Comparison of ENCODE assay signal across 6 cellular contexts in genomic region chr11:64359712-64360402, GRCh38. TPM values are rescaled to one million over a fixed set of nuclear protein-coding genes. Genes with fewer than 3 reads are reported as not detected.
DNase-seq lines count a peak whose midpoint lies in the region; ATAC-seq, FAIRE-seq and TF ChIP-seq lines count a peak whose summit lies in the region.

No MANE protein-coding gene starts in this region.

- H3K9ac ChIP-seq in MM.1S (ENCODE audit: low read length) (peak overlapping the region; percentile 89; the same call in 1 of the 2 replicates), colonic mucosa (ENCODE audit: low read depth in 2 of 2, low read length in 2 of 2) (peak overlapping the region; percentile 97 to 99), trophoblast cell (ENCODE audit: low read length) (no peak overlapping the region)

- TF ChIP-seq EP300 in A549 (IDR thresholded peaks at IDR 0.05): no peak

- H2BK120ac ChIP-seq in trophoblast cell (ENCODE audit: insufficient read depth, low read length, poor library complexity): no peak overlapping the region

- DNase-seq in A549 (ENCODE audit: low read depth in 1 of 2, low spot score in 1 of 2) (no peak), MM.1S (no peak), colonic mucosa (no peak), trophoblast cell (peak; percentile 52 to 69)

- H4K91ac ChIP-seq in trophoblast cell (ENCODE audit: low read depth, low read length): peak overlapping the region; percentile 98

- H4K8ac ChIP-seq in trophoblast cell (ENCODE audit: low read depth, low read length): no peak overlapping the region

- peak overlapping the region; percentile 87 for H3K4me2 ChIP-seq in A549
- H3K4me2 ChIP-seq in MM.1S (ENCODE audit: low read depth, low read length): peak overlapping the region; percentile 99
- H3K4me2 ChIP-seq in trophoblast cell (ENCODE audit: low read length): peak overlapping the region; percentile 90

- H2AFZ ChIP-seq in MM.1S (ENCODE audit: low read length): peak overlapping the region; percentile 98
- H2AFZ ChIP-seq in trophoblast cell (ENCODE audit: insufficient read depth, low read length, poor library complexity): no peak overlapping the region

- H3K9me2 ChIP-seq in MM.1S (replicated peaks; ENCODE audit: insufficient read depth, low read length): no peaks in the 10 kb centered on the region

- no peak for TF ChIP-seq RAD21 in A549 (conservative IDR thresholded peaks at IDR 0.05 in 1 of 2, IDR thresholded peaks at IDR 0.05 in 1 of 2)

- CTCF ChIA-PET in A549 (lab: Yijun Ruan, JAX): interaction anchor here (0.6 to 33.9 kb wide), 10 partner anchors 11 to 329 kb away, joined by 3 to 996 read pairs (median 3); partner anchors contain the start of genes CATSPERZ, ESRRA, PRDX5 and TRMT112

- WGBS in A549 (ENCODE audit: missing lambda C conversion rate): 81% methylated on average over 31 of the region's 35 CpGs
- no CpG with 5 or more reads among the region's 35 CpGs for WGBS in trophoblast cell (ENCODE audit: extremely low coverage, insufficient coverage, insufficient read length)

- no peak for ATAC-seq in A549
- ATAC-seq in HG03571 (IDR thresholded peaks at IDR 0.05; ENCODE audit: unreplicated experiment): no peak
- ATAC-seq in HG02938 (IDR thresholded peaks at IDR 0.05; ENCODE audit: unreplicated experiment): no peak

- peak overlapping the region; percentile 73 for H3K4me3 ChIP-seq in A549
- peak overlapping the region; percentile 97 for H3K4me3 ChIP-seq in MM.1S (ENCODE audit: low read length)
- H3K4me3 ChIP-seq in colonic mucosa: peak overlapping the region; percentile 93
- peak overlapping the region; percentile 93 for H3K4me3 ChIP-seq in trophoblast cell (ENCODE audit: low read depth, low read length)

- no peak for FAIRE-seq in A549 (lab: Jason Lieb, UNC)

- peak overlapping the region; percentile 96 for H3K4ac ChIP-seq in trophoblast cell (ENCODE audit: low read depth, low read length)

- no peak overlapping the region for H2AK5ac ChIP-seq in trophoblast cell (ENCODE audit: low read length)

- H3K36me3 ChIP-seq in MM.1S (replicated peaks; ENCODE audit: insufficient read depth, low read length) (no peaks in the 10 kb centered on the region; the same call in 1 of the 2 replicates), colonic mucosa (no peaks in the 10 kb centered on the region), trophoblast cell (ENCODE audit: control insufficient read depth in 1 of 2, insufficient read depth in 2 of 2, low read length in 2 of 2) (peaks cover 27 to 35% of the 10 kb centered on the region in 2 experiments)

- no peak for TF ChIP-seq CTCF in A549 (IDR thresholded peaks at IDR 0.05)
- TF ChIP-seq CTCF in MM.1S (IDR thresholded peaks at IDR 0.05; ENCODE audit: low read length): no peak
- no peak for TF ChIP-seq CTCF in colonic mucosa (IDR thresholded peaks at IDR 0.05)

- no peak overlapping the region for H3K14ac ChIP-seq in trophoblast cell (ENCODE audit: low read length)

- H3K4me1 ChIP-seq in A549 (peaks cover 43% of the 10 kb centered on the region), MM.1S (ENCODE audit: low read length) (peaks cover 13% of the 10 kb centered on the region), colonic mucosa (peaks cover 23% of the 10 kb centered on the region), trophoblast cell (ENCODE audit: control insufficient read depth in 1 of 2, insufficient read depth in 2 of 2, low read length in 2 of 2) (peaks cover 35 to 41% of the 10 kb centered on the region in 2 experiments)

- peak overlapping the region; percentile 89 for H2BK5ac ChIP-seq in trophoblast cell (ENCODE audit: low read depth, low read length, poor library complexity)

- peaks cover 29% of the 10 kb centered on the region for H3K79me1 ChIP-seq in trophoblast cell (ENCODE audit: low read length)

- H3K27ac ChIP-seq in A549 (peak overlapping the region; percentile 86 to 98), MM.1S (ENCODE audit: low read length) (no peak overlapping the region), colonic mucosa (no peak overlapping the region), trophoblast cell (ENCODE audit: low read depth, low read length) (no peak overlapping the region)

- H3K9me3 ChIP-seq in A549 (no peaks in the 10 kb centered on the region), MM.1S (replicated peaks; ENCODE audit: insufficient read depth, low read length) (no peaks in the 10 kb centered on the region), colonic mucosa (no peaks in the 10 kb centered on the region), trophoblast cell (ENCODE audit: insufficient read depth, low read depth, low read length) (peaks cover 3% of the 10 kb centered on the region)

- no peak overlapping the region for H2BK12ac ChIP-seq in trophoblast cell (ENCODE audit: low read length)

- H3K79me2 ChIP-seq in MM.1S (ENCODE audit: low read length) (peaks cover 13% of the 10 kb centered on the region), trophoblast cell (ENCODE audit: control insufficient read depth, insufficient read depth, low read length, poor library complexity) (peaks cover 11% of the 10 kb centered on the region)

- intact Hi-C loops in colonic mucosa (cut with DNase I): loop anchor here (5.0 kb wide), 1 partner anchor 43 kb away; the partner anchor contains the start of genes PRDX5 and TRMT112

- no peaks in the 10 kb centered on the region for H3F3A ChIP-seq in MM.1S (ENCODE audit: insufficient read depth, low read length)

- H4K12ac ChIP-seq in trophoblast cell (ENCODE audit: low read depth, low read length): no peak overlapping the region

- H3K23ac ChIP-seq in trophoblast cell (ENCODE audit: low read length): no peak overlapping the region

- peak overlapping the region; percentile 89 for H3K18ac ChIP-seq in trophoblast cell (ENCODE audit: low read length)

- H4K20me1 ChIP-seq in MM.1S (ENCODE audit: insufficient read depth, low read length): no peaks in the 10 kb centered on the region

- POLR2A ChIA-PET in A549 (lab: Yijun Ruan, JAX): interaction anchor here (0.7 to 0.9 kb wide), 2 partner anchors 28 to 42 kb away, joined by 3 to 5 read pairs; partner anchors contain the start of genes PRDX5 and TRMT112

- TF ChIP-seq POLR2A in A549 (IDR thresholded peaks at IDR 0.05; ENCODE audit: low read length): no peak

- H3K27me3 ChIP-seq in MM.1S (replicated peaks; ENCODE audit: insufficient read depth, low read length) (no peaks in the 10 kb centered on the region), colonic mucosa (no peaks in the 10 kb centered on the region), trophoblast cell (ENCODE audit: insufficient read depth, low read length) (no peaks in the 10 kb centered on the region)

TF ChIP-seq in A549, 52 proteins besides CTCF, POLR2A, EP300 and RAD21:
- no peak for TF ChIP-seq RNF2 (IDR thresholded peaks at IDR 0.05; ENCODE audit: borderline replicate concordance, low read depth)

RNA-seq across cellular contexts. Expression of gene RPS6KA4, which starts 0.9 kb away (rescaled TPM):
- polyA plus RNA-seq in A549 (2011; rRNA removed): 19.1 and 21.4 TPM in 2 replicates
- 39.3 and 53.0 TPM in 2 replicates for polyA plus RNA-seq in A549 (2012; cell fraction: cytosol; rRNA removed)
- polyA plus RNA-seq in A549 (2012; cell fraction: nucleus; rRNA removed): 69.4 and 106 TPM in 2 replicates
- polyA plus RNA-seq in A549 (2017; fragmentation: RNase III; extraction: RNeasy Plus Mini Kit Qiagen cat#74134 plus additional on column Dnase treatment): 34.5 to 40.4 TPM (median 35.9 TPM) in 3 replicates
- 29.3 and 30.1 TPM in 2 replicates for polyA minus RNA-seq in A549 (2011; rRNA and poly(A)+ RNA removed)
- 10 to 100 TPM; 28.9 to 59.1 TPM for total RNA-seq in colonic mucosa
- 23.3 and 25.4 TPM in 2 replicates for polyA plus RNA-seq in trophoblast cell (2013)

RNA-seq across cellular contexts. Expression of gene CCDC88B, which starts 19.9 kb away (rescaled TPM):
- polyA plus RNA-seq in A549 (2011; rRNA removed) (4.8 and 5.7 TPM in 2 replicates), A549 (2017; fragmentation: RNase III; extraction: RNeasy Plus Mini Kit Qiagen cat#74134 plus additional on column Dnase treatment) (8.8 to 10.3 TPM (median 9.7 TPM) in 3 replicates)
- polyA plus RNA-seq in A549 (2012; cell fraction: cytosol; rRNA removed): 9.6 and 10.2 TPM in 2 replicates
- 10.0 and 12.3 TPM in 2 replicates for polyA plus RNA-seq in A549 (2012; cell fraction: nucleus; rRNA removed)
- 1.4 and 1.8 TPM in 2 replicates for polyA minus RNA-seq in A549 (2011; rRNA and poly(A)+ RNA removed)
- total RNA-seq in colonic mucosa: 10 to 100 TPM; 15.0 to 52.2 TPM
- polyA plus RNA-seq in trophoblast cell (2013): 1.8 and 2.0 TPM in 2 replicates

RNA-seq across cellular contexts. Expression of gene PRDX5, which starts 41.9 kb away (rescaled TPM):
- 305 and 377 TPM in 2 replicates for polyA plus RNA-seq in A549 (2011; rRNA removed)
- polyA plus RNA-seq in A549 (2012; cell fraction: cytosol; rRNA removed): 572 and 685 TPM in 2 replicates
- polyA plus RNA-seq in A549 (2012; cell fraction: nucleus; rRNA removed): 250 and 325 TPM in 2 replicates
- 442 to 500 TPM (median 491 TPM) in 3 replicates for polyA plus RNA-seq in A549 (2017; fragmentation: RNase III; extraction: RNeasy Plus Mini Kit Qiagen cat#74134 plus additional on column Dnase treatment)
- polyA minus RNA-seq in A549 (2011; rRNA and poly(A)+ RNA removed): 81.0 and 91.2 TPM in 2 replicates
- 100 to 1,000 TPM; 301 to 425 TPM for total RNA-seq in colonic mucosa
- 161 and 166 TPM in 2 replicates for polyA plus RNA-seq in trophoblast cell (2013)

RNA-seq across cellular contexts. Expression of gene TRMT112, which starts 42.5 kb away (rescaled TPM):
- 305 and 363 TPM in 2 replicates for polyA plus RNA-seq in A549 (2011; rRNA removed)
- polyA plus RNA-seq in A549 (2012; cell fraction: cytosol; rRNA removed): 405 and 507 TPM in 2 replicates
- 233 and 467 TPM in 2 replicates for polyA plus RNA-seq in A549 (2012; cell fraction: nucleus; rRNA removed)
- 424 to 447 TPM (median 440 TPM) in 3 replicates for polyA plus RNA-seq in A549 (2017; fragmentation: RNase III; extraction: RNeasy Plus Mini Kit Qiagen cat#74134 plus additional on column Dnase treatment)
- polyA minus RNA-seq in A549 (2011; rRNA and poly(A)+ RNA removed): 74.2 and 84.5 TPM in 2 replicates
- total RNA-seq in colonic mucosa: 100 to 1,000 TPM in 1 of 2 donors, 10 to 100 TPM in 1; 75.9 to 184 TPM
- 311 and 320 TPM in 2 replicates for polyA plus RNA-seq in trophoblast cell (2013)

RNA-seq across cellular contexts. Expression of gene ESRRA, which starts 54.5 kb away (rescaled TPM):
- 13.9 and 15.2 TPM in 2 replicates for polyA plus RNA-seq in A549 (2011; rRNA removed)
- 30.4 and 39.1 TPM in 2 replicates for polyA plus RNA-seq in A549 (2012; cell fraction: cytosol; rRNA removed)
- 43.3 and 53.6 TPM in 2 replicates for polyA plus RNA-seq in A549 (2012; cell fraction: nucleus; rRNA removed)
- polyA plus RNA-seq in A549 (2017; fragmentation: RNase III; extraction: RNeasy Plus Mini Kit Qiagen cat#74134 plus additional on column Dnase treatment): 30.9 to 35.5 TPM (median 33.5 TPM) in 3 replicates
- polyA minus RNA-seq in A549 (2011; rRNA and poly(A)+ RNA removed): 11.4 and 19.0 TPM in 2 replicates
- 100 to 1,000 TPM; 150 to 187 TPM for total RNA-seq in colonic mucosa
- 20.9 and 21.0 TPM in 2 replicates for polyA plus RNA-seq in trophoblast cell (2013)

Comparison
In these comparisons a context has a peak if more than half of its experiments do, and no peak if none do; other contexts are left out.
1. DNase-seq: peak in trophoblast cell (2 of 2); none in A549 (0 of 2), MM.1S (single experiment) and colonic mucosa (single experiment).
2. H3K27ac ChIP-seq: peak in A549 (2 of 2); none in MM.1S (single experiment), colonic mucosa (single experiment) and trophoblast cell (single experiment).
3. Peak in every context shown above with its lines, with median percentiles within 50 percentile points of each other: H3K4me2 ChIP-seq and H3K4me3 ChIP-seq.